In genomic region chr5:123051206-123051605, GRCh38 we compare ENCODE assay signal across 32 cellular contexts. TPM values are rescaled to one million over a fixed set of nuclear protein-coding genes. Genes with fewer than 3 reads are reported as not detected.
"Had no signal": no experiment of that assay in that cellular context is flagged by ENCODE, and none has a peak within 500 bp of the region (broad histone marks: within the 10 kb centered on the region; RNA-seq: fewer than 3 reads in every experiment).

No MANE protein-coding gene starts in this region.

- DNase-seq: natural killer cell; occipital lobe; ovary; posterior cingulate gyrus; psoas muscle; right cardiac atrium; right lobe of liver; spleen; stimulated activated CD4-positive, alpha-beta T cell treated with anti-CD3 and anti-CD28 coated beads, Interleukin-12 subunit alpha, Interleukin-12 subunit beta, amount 100 ng/mL, for 4 hours; stimulated activated CD4-positive, alpha-beta T cell treated with anti-CD3 and anti-CD28 coated beads, Interleukin-1b, Interleukin-23, amount 100 ng/mL, for 48 hours; stimulated activated CD4-positive, alpha-beta T cell treated with anti-CD3 and anti-CD28 coated beads, Interleukin-4, amount 100 ng/mL, for 1 hour; stimulated activated CD4-positive, alpha-beta T cell treated with anti-CD3 and anti-CD28 coated beads, Interleukin-4, amount 100 ng/mL, for 4 hours; stimulated activated CD8-positive, alpha-beta memory T cell treated with anti-CD3 and anti-CD28 coated beads, Interleukin-4, amount 100 ng/mL, for 48 hours; stimulated activated naive CD4-positive, alpha-beta T cell; stimulated activated naive CD8-positive, alpha-beta T cell treated with anti-CD3 and anti-CD28 coated beads, Interleukin-15, amount 100 ng/mL, for 72 hours; stimulated activated naive CD8-positive, alpha-beta T cell treated with anti-CD3 and anti-CD28 coated beads, Interleukin-15, Interleukin-2, amounts not matched to agents 100 U/mL and 50 U/mL, for 24 hours; substantia nigra; testis; tibial artery; transverse colon; upper lobe of right lung; uterus had no signal

- H3K27me3 ChIP-seq: neural progenitor cell, ovary, right lobe of liver, suprapubic skin, testis, tibial artery, transverse colon, upper lobe of right lung, uterus had no signal

- H3K36me3 Mint-ChIP-seq: natural killer cell, neural progenitor cell, type B pancreatic cell had no signal

- H3K9me3 ChIP-seq: ovary, psoas muscle, right lobe of liver, suprapubic skin, testis, uterus had no signal

- H2AFZ ChIP-seq: neural progenitor cell, parathyroid adenoma had no signal

- H3K79me2 ChIP-seq: parathyroid adenoma had no signal

- ATAC-seq: natural killer cell; psoas muscle; right cardiac atrium; right lobe of liver; stimulated activated memory B cell treated with anti-CD40 and anti-IgM and Interleukin-4, amounts not matched to agents 10 μg/mL and 1 μg/mL and 100 μg/mL, for 72 hours; stimulated activated naive CD8-positive, alpha-beta T cell treated with anti-CD3 and anti-CD28 coated beads, Interleukin-15, amount 100 ng/mL, for 72 hours; stimulated activated naive CD8-positive, alpha-beta T cell treated with anti-CD3 and anti-CD28 coated beads, Interleukin-15, Interleukin-2, amounts not matched to agents 100 U/mL and 50 U/mL, for 24 hours; upper lobe of right lung had no signal

- H3K27ac ChIP-seq: neural progenitor cell, ovary, parathyroid adenoma, psoas muscle, right lobe of liver, skin epidermis, spleen, suprapubic skin, testis, tibial artery, transverse colon, upper lobe of right lung, uterus had no signal

- H3K9ac ChIP-seq: neural progenitor cell, parathyroid adenoma had no signal

- H3K27ac Mint-ChIP-seq: natural killer cell; nephron; neural progenitor cell; progenitor cell of endocrine pancreas; stimulated activated memory B cell treated with anti-CD40 and anti-IgM and Interleukin-4, amounts not matched to agents 10 μg/mL and 1 μg/mL and 100 μg/mL, for 72 hours; stimulated activated naive CD8-positive, alpha-beta T cell treated with anti-CD3 and anti-CD28 coated beads, Interleukin-15, amount 100 ng/mL, for 72 hours; type B pancreatic cell had no signal

- H3K4me3 Mint-ChIP-seq: natural killer cell; nephron; neural progenitor cell; stimulated activated memory B cell treated with anti-CD40 and anti-IgM and Interleukin-4, amounts not matched to agents 10 μg/mL and 1 μg/mL and 100 μg/mL, for 72 hours; stimulated activated naive CD8-positive, alpha-beta T cell treated with anti-CD3 and anti-CD28 coated beads, Interleukin-15, amount 100 ng/mL, for 72 hours; type B pancreatic cell had no signal

- H3K4me1 Mint-ChIP-seq: natural killer cell; nephron; neural progenitor cell; stimulated activated memory B cell treated with anti-CD40 and anti-IgM and Interleukin-4, amounts not matched to agents 10 μg/mL and 1 μg/mL and 100 μg/mL, for 72 hours; stimulated activated naive CD8-positive, alpha-beta T cell treated with anti-CD3 and anti-CD28 coated beads, Interleukin-15, amount 100 ng/mL, for 72 hours had no signal

- H3K36me3 ChIP-seq: neural progenitor cell, ovary, right lobe of liver, spleen, suprapubic skin, transverse colon, upper lobe of right lung, uterus had no signal

- H3K4me2 ChIP-seq: neural progenitor cell, smooth muscle cell had no signal

- H3K4me3 ChIP-seq: neural progenitor cell, ovary, psoas muscle, right lobe of liver, skin epidermis, smooth muscle cell, spleen, suprapubic skin, testis, tibial artery, transverse colon, upper lobe of right lung, uterus had no signal

- H3K9me3 Mint-ChIP-seq: type B pancreatic cell had no signal

- H3K4me1 ChIP-seq: neural progenitor cell, parathyroid adenoma, psoas muscle, right lobe of liver, spleen, suprapubic skin, testis, tibial artery, transverse colon, upper lobe of right lung, uterus had no signal

RNA-seq across cellular contexts. Expression of gene PPIC, which starts 14.7 kb away (rescaled TPM):
- total RNA-seq: natural killer cell had no signal
- polyA plus RNA-seq: neural cell had no signal

RNA-seq across cellular contexts. Expression of gene PRDM6, which starts 37.8 kb away (rescaled TPM):
- total RNA-seq: natural killer cell had no signal
